20 cellular contexts compared by ENCODE assay signal in genomic region chr11:1938343-1939005, GRCh38. TPM values are rescaled to one million over a fixed set of nuclear protein-coding genes. Genes with fewer than 3 reads are reported as not detected.
DNase-seq lines count a peak whose midpoint lies in the region; ATAC-seq and TF ChIP-seq lines count a peak whose summit lies in the region.
"Had no signal": no experiment of that assay in that cellular context is flagged by ENCODE, and none has a peak within 500 bp of the region (broad histone marks: within the 10 kb centered on the region; RNA-seq: fewer than 3 reads in every experiment).

No MANE protein-coding gene starts in this region.

- H3K4me1 Mint-ChIP-seq in activated CD4-positive, alpha-beta T cell treated with anti-CD3 and anti-CD28 coated beads, Interleukin-2, amount 10 ng/mL, durations not matched to agents 7 days and 5 days: peaks cover 4% of the 10 kb centered on the region
- H3K4me1 Mint-ChIP-seq in chondrocyte (ENCODE audit: low read depth) (peaks cover 20% of the 10 kb centered on the region), neural progenitor cell (peaks cover 22% of the 10 kb centered on the region)

- H3K9me3 Mint-ChIP-seq in activated CD4-positive, alpha-beta T cell treated with anti-CD3 and anti-CD28 coated beads, Interleukin-2, amount 10 ng/mL, durations not matched to agents 7 days and 5 days: no peaks in the 10 kb centered on the region
- H3K9me3 Mint-ChIP-seq in chondrocyte (ENCODE audit: low read depth): no peaks in the 10 kb centered on the region
- no peaks in the 10 kb centered on the region for H3K9me3 Mint-ChIP-seq in neural progenitor cell
- H3K9me3 Mint-ChIP-seq: activated naive CD4-positive, alpha-beta T cell treated with anti-CD3 and anti-CD28 coated beads for 36 hours; CD4-positive, alpha-beta T cell; dendritic cell treated with granulocyte-macrophage colony-stimulating factor and Interleukin-4, amounts not matched to agents 40 ng/mL and 50 ng/mL, for 4 days; stimulated activated naive B cell treated with anti-CD40 and anti-IgM and Interleukin-4, amounts not matched to agents 10 μg/mL and 1 μg/mL and 100 μg/mL, for 72 hours had no signal

- peaks cover under 1% of the 10 kb centered on the region for H3F3A ChIP-seq in neural progenitor cell (ENCODE audit: low read depth)

- H4K20me1 ChIP-seq in neural progenitor cell (ENCODE audit: low read depth): no peaks in the 10 kb centered on the region

- no peak overlapping the region for H2AFZ ChIP-seq in neural progenitor cell (replicated peaks)
- H2AFZ ChIP-seq: PC-9 had no signal

- H3K27ac ChIP-seq in skeletal muscle tissue (ENCODE audit: low read depth, low read length): peak overlapping the region; percentile 58
- H3K27ac ChIP-seq in neural progenitor cell: no peak overlapping the region
- H3K27ac ChIP-seq: A549, epithelial cell of prostate, PC-9 had no signal

- H3K9ac ChIP-seq in skeletal muscle tissue (ENCODE audit: low read depth in 1 of 3, low read length in 3 of 3) (peak overlapping the region in 2 of 3 donors; percentile 43 to 54), neural progenitor cell (no peak overlapping the region)

- peak; percentile 6 for DNase-seq in activated CD4-positive, alpha-beta T cell treated with anti-CD3 and anti-CD28 coated beads, Interleukin-2, amount 10 ng/mL, durations not matched to agents 7 days and 5 days
- no peak for DNase-seq in activated CD4-positive, alpha-beta T cell treated with anti-CD3 and anti-CD28 coated beads for 48 hours
- DNase-seq in chondrocyte (ENCODE audit: low spot score) (peak; percentile 82), mesenteric fat pad (ENCODE audit: low spot score) (peak; percentile 88), neural progenitor cell (ENCODE audit: low spot score) (no peak)
- DNase-seq in activated effector memory CD4-positive, alpha-beta T cell treated with Interleukin-2 at 50 U/mL for 16 hours: no peak
- DNase-seq: activated naive CD4-positive, alpha-beta T cell treated with anti-CD3 and anti-CD28 coated beads for 36 hours; NCI-H2081 treated with DMSO at 0.1 percent for 48 hours; NCI-H69; nucleus accumbens; PC-9; stimulated activated naive B cell treated with anti-CD40 and anti-IgM and Interleukin-4, amounts not matched to agents 10 μg/mL and 1 μg/mL and 100 μg/mL, for 72 hours; trophoblast cell had no signal

- H3K4me1 ChIP-seq in skeletal muscle tissue (ENCODE audit: control insufficient read depth in 3 of 3, insufficient read depth in 3 of 3, low read length in 3 of 3) (peaks cover 9 to 46% (median 17%) of the 10 kb centered on the region in 3 donors), neural progenitor cell (no peaks in the 10 kb centered on the region)
- H3K4me1 ChIP-seq: A549 had no signal

- H3K36me3 ChIP-seq in skeletal muscle tissue (ENCODE audit: control insufficient read depth in 3 of 3, insufficient read depth in 3 of 3, low read length in 3 of 3): peaks cover 31 to 38% (median 38%) of the 10 kb centered on the region in 3 donors
- H3K36me3 ChIP-seq in neural progenitor cell: no peaks in the 10 kb centered on the region

- no peak for ATAC-seq in GM19351 (IDR thresholded peaks at IDR 0.05; ENCODE audit: unreplicated experiment)
- ATAC-seq: stimulated activated naive B cell treated with anti-CD40 and anti-IgM and Interleukin-4, amounts not matched to agents 10 μg/mL and 1 μg/mL and 100 μg/mL, for 72 hours had no signal

- POLR2A ChIA-PET in activated CD4-positive, alpha-beta T cell treated with anti-CD3 and anti-CD28 coated beads, Interleukin-2, amount 10 ng/mL, durations not matched to agents 7 days and 5 days (lab: Charles Lee): no interaction called here

- H3K79me2 ChIP-seq in neural progenitor cell (ENCODE audit: low read depth): no peaks in the 10 kb centered on the region

- H3K27me3 ChIP-seq in skeletal muscle tissue (ENCODE audit: control insufficient read depth in 3 of 3, insufficient read depth in 3 of 3, low read length in 3 of 3) (no peaks in the 10 kb centered on the region), neural progenitor cell (no peaks in the 10 kb centered on the region)

- H3K4me3 ChIP-seq in skeletal muscle tissue (ENCODE audit: low read length in 3 of 3) (no peak overlapping the region), neural progenitor cell (no peak overlapping the region)
- H3K4me3 ChIP-seq: A549, PC-9 had no signal

- H3K27ac Mint-ChIP-seq in activated CD4-positive, alpha-beta T cell treated with anti-CD3 and anti-CD28 coated beads, Interleukin-2, amount 10 ng/mL, durations not matched to agents 7 days and 5 days: no peak overlapping the region
- H3K27ac Mint-ChIP-seq in chondrocyte (ENCODE audit: unreplicated experiment) (no peak overlapping the region), neural progenitor cell (no peak overlapping the region)
- H3K27ac Mint-ChIP-seq: activated naive CD4-positive, alpha-beta T cell treated with anti-CD3 and anti-CD28 coated beads for 36 hours; CD4-positive, alpha-beta T cell; dendritic cell treated with granulocyte-macrophage colony-stimulating factor and Interleukin-4, amounts not matched to agents 40 ng/mL and 50 ng/mL, for 4 days; stimulated activated naive B cell treated with anti-CD40 and anti-IgM and Interleukin-4, amounts not matched to agents 10 μg/mL and 1 μg/mL and 100 μg/mL, for 72 hours had no signal

- no peak overlapping the region for H3K4me2 ChIP-seq in neural progenitor cell
- H3K4me2 ChIP-seq: A549, PC-9 had no signal

- no peaks in the 10 kb centered on the region for H3K36me3 Mint-ChIP-seq in activated CD4-positive, alpha-beta T cell treated with anti-CD3 and anti-CD28 coated beads, Interleukin-2, amount 10 ng/mL, durations not matched to agents 7 days and 5 days (ENCODE audit: low read depth)
- no peaks in the 10 kb centered on the region for H3K36me3 Mint-ChIP-seq in chondrocyte (ENCODE audit: low read depth)
- H3K36me3 Mint-ChIP-seq in neural progenitor cell: no peaks in the 10 kb centered on the region
- H3K36me3 Mint-ChIP-seq: brain had no signal

- CTCF ChIA-PET in activated CD4-positive, alpha-beta T cell treated with anti-CD3 and anti-CD28 coated beads, Interleukin-2, amount 10 ng/mL, durations not matched to agents 7 days and 5 days (lab: Charles Lee): interaction anchor here (1.1 kb wide), 1 partner anchor 212 kb away, joined by 3 read pairs; no protein-coding TSS in a partner anchor

- H3K4me3 Mint-ChIP-seq in activated CD4-positive, alpha-beta T cell treated with anti-CD3 and anti-CD28 coated beads, Interleukin-2, amount 10 ng/mL, durations not matched to agents 7 days and 5 days: no peak overlapping the region
- H3K4me3 Mint-ChIP-seq in chondrocyte (ENCODE audit: unreplicated experiment): no peak overlapping the region
- H3K4me3 Mint-ChIP-seq in neural progenitor cell: no peak overlapping the region
- H3K4me3 Mint-ChIP-seq: activated naive CD4-positive, alpha-beta T cell treated with anti-CD3 and anti-CD28 coated beads for 36 hours; CD4-positive, alpha-beta T cell; dendritic cell treated with granulocyte-macrophage colony-stimulating factor and Interleukin-4, amounts not matched to agents 40 ng/mL and 50 ng/mL, for 4 days; stimulated activated naive B cell treated with anti-CD40 and anti-IgM and Interleukin-4, amounts not matched to agents 10 μg/mL and 1 μg/mL and 100 μg/mL, for 72 hours had no signal

- TF ChIP-seq CTCF in chondrocyte (IDR thresholded peaks at IDR 0.05) (no peak), neural progenitor cell (IDR thresholded peaks at IDR 0.05) (no peak)

- H3K9me3 ChIP-seq in skeletal muscle tissue (ENCODE audit: control insufficient read depth in 3 of 3, low read length in 3 of 3) (no peaks in the 10 kb centered on the region), neural progenitor cell (ENCODE audit: low read depth) (no peaks in the 10 kb centered on the region)
- H3K9me3 ChIP-seq: A549 had no signal

- peaks cover 2% of the 10 kb centered on the region for H3K27me3 Mint-ChIP-seq in activated CD4-positive, alpha-beta T cell treated with anti-CD3 and anti-CD28 coated beads, Interleukin-2, amount 10 ng/mL, durations not matched to agents 7 days and 5 days
- H3K27me3 Mint-ChIP-seq in chondrocyte (ENCODE audit: low read depth) (peaks cover 4% of the 10 kb centered on the region), neural progenitor cell (ENCODE audit: insufficient read depth, low read depth) (peaks cover 15% of the 10 kb centered on the region)
- H3K27me3 Mint-ChIP-seq: brain had no signal

RNA-seq across cellular contexts. Expression of gene MRPL23, which starts 8.7 kb away (rescaled TPM):
- total RNA-seq in activated CD4-positive, alpha-beta T cell treated with anti-CD3 and anti-CD28 coated beads, Interleukin-2, amount 10 ng/mL, durations not matched to agents 7 days and 5 days: 100 to 1,000 TPM in 1 of 2 experiments, 10 to 100 TPM in 1; 77.5 to 106 TPM
- total RNA-seq in chondrocyte (22.8 to 33.0 TPM (median 29.8 TPM) in 3 replicates), mesenteric fat pad (26.0 TPM), skeletal muscle tissue (12.0 TPM), neural progenitor cell (ENCODE audit: low replicate concordance) (43.2 and 82.1 TPM in 2 replicates)

RNA-seq across cellular contexts. Expression of gene TNNT3, which starts 19.0 kb away (rescaled TPM):
- total RNA-seq in activated CD4-positive, alpha-beta T cell treated with anti-CD3 and anti-CD28 coated beads, Interleukin-2, amount 10 ng/mL, durations not matched to agents 7 days and 5 days: 1 to 10 TPM; 3.7 to 5.4 TPM
- total RNA-seq in chondrocyte (0.51 to 1.3 TPM in 2 of 3 replicates, not detected in the other), mesenteric fat pad (22.9 TPM), skeletal muscle tissue (4,042 TPM), neural progenitor cell (ENCODE audit: low replicate concordance) (0.40 and 0.92 TPM in 2 replicates)
- total RNA-seq: PC-9 had no signal

RNA-seq across cellular contexts. Expression of gene PRR33, which starts 46.8 kb away (rescaled TPM):
- total RNA-seq in activated CD4-positive, alpha-beta T cell treated with anti-CD3 and anti-CD28 coated beads, Interleukin-2, amount 10 ng/mL, durations not matched to agents 7 days and 5 days: under 1 TPM in 1 of 2 experiments, not detected in 1; 0.05 TPM
- total RNA-seq in chondrocyte (not detected in 3 replicates), mesenteric fat pad (not detected), skeletal muscle tissue (1.0 TPM), neural progenitor cell (ENCODE audit: low replicate concordance) (not detected in 2 replicates)
- total RNA-seq: CD4-positive, alpha-beta T cell; PC-9 had no signal

RNA-seq across cellular contexts. Expression of gene H19, which starts 59.2 kb away (rescaled TPM):
- not detected for total RNA-seq in activated CD4-positive, alpha-beta T cell treated with anti-CD3 and anti-CD28 coated beads, Interleukin-2, amount 10 ng/mL, durations not matched to agents 7 days and 5 days
- total RNA-seq in chondrocyte (2,704 to 5,485 TPM (median 2,760 TPM) in 3 replicates), mesenteric fat pad (292 TPM), skeletal muscle tissue (27,241 TPM), neural progenitor cell (ENCODE audit: low replicate concordance) (not detected in 2 replicates)
- total RNA-seq: activated naive CD4-positive, alpha-beta T cell treated with anti-CD3 and anti-CD28 coated beads for 36 hours; CD4-positive, alpha-beta T cell had no signal

Comparison
In these comparisons a context has a peak if more than half of its experiments do, and no peak if none do; other contexts are left out.
1. DNase-seq: peak in activated CD4-positive, alpha-beta T cell treated with anti-CD3 and anti-CD28 coated beads, Interleukin-2, amount 10 ng/mL, durations not matched to agents 7 days and 5 days (single experiment), chondrocyte (single experiment) and mesenteric fat pad (single experiment); none in activated CD4-positive, alpha-beta T cell treated with anti-CD3 and anti-CD28 coated beads for 48 hours (single experiment), activated effector memory CD4-positive, alpha-beta T cell treated with Interleukin-2 at 50 U/mL for 16 hours (single experiment) and neural progenitor cell (single experiment).
2. RNA of gene TNNT3, which starts 19.0 kb away (total RNA-seq): 4,042 TPM in skeletal muscle tissue (single experiment); 22.9 TPM in mesenteric fat pad (single experiment), 3.7 to 5.4 TPM in activated CD4-positive, alpha-beta T cell treated with anti-CD3 and anti-CD28 coated beads, Interleukin-2, amount 10 ng/mL, durations not matched to agents 7 days and 5 days, 0.51 to 1.3 TPM in chondrocyte and 0.40 to 0.92 TPM in neural progenitor cell; every median in the first group is over 100 times any median in the second.